In the genomic region with DNA sequence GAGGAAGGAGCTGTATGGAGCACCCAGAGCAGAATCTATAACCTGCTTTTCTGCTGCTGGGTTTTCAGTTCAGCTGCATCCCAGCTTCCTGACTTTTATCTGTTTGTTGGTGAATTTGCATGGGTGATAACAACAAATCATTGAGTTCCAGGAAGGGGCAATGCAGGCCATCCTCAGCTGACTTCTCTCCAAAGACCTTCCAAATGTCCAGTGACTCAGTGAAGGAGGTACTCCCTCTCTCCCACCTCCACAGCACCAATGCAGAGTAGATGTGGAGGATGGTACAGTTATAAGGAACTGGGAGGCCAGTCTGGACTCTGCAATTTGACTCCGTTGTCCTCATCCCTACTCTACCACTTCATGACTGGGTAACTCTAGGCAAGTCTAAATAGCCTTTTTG, we compare ENCODE assay signal across 1 cellular context.
TF ChIP-seq lines count a peak whose summit lies in the region.

No MANE protein-coding gene starts in this region.

TF ChIP-seq in WTC11, 78 proteins besides CTCF, POLR2A, EP300 and RAD21 (continued from another document):
- TF ChIP-seq, protein P1, sequence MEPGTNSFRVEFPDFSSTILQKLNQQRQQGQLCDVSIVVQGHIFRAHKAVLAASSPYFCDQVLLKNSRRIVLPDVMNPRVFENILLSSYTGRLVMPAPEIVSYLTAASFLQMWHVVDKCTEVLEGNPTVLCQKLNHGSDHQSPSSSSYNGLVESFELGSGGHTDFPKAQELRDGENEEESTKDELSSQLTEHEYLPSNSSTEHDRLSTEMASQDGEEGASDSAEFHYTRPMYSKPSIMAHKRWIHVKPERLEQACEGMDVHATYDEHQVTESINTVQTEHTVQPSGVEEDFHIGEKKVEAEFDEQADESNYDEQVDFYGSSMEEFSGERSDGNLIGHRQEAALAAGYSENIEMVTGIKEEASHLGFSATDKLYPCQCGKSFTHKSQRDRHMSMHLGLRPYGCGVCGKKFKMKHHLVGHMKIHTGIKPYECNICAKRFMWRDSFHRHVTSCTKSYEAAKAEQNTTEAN (CRISPR knock-in tag; IDR thresholded peaks at IDR 0.05), result no peak
- TF ChIP-seq SOX15 (CRISPR knock-in tag; IDR thresholded peaks at IDR 0.05) (no peak), ZNF416 (CRISPR knock-in tag; IDR thresholded peaks at IDR 0.05) (no peak), RELA (CRISPR knock-in tag; IDR thresholded peaks at IDR 0.05; ENCODE audit: borderline replicate concordance) (no peak), NR2C2 (CRISPR knock-in tag; IDR thresholded peaks at IDR 0.05) (no peak)
